29 cellular contexts compared by ENCODE assay signal in genomic region chr6:149385998-149386646, GRCh38. TPM values are rescaled to one million over a fixed set of nuclear protein-coding genes. Genes with fewer than 3 reads are reported as not detected.
A peak's percentile ranks its signal among the peaks of the same experiment; 100 is the strongest.
DNase-seq lines count a peak whose midpoint lies in the region; ATAC-seq lines count a peak whose summit lies in the region.
"Had no signal": no experiment of that assay in that cellular context is flagged by ENCODE, and none has a peak within 500 bp of the region (broad histone marks: within the 10 kb centered on the region; RNA-seq: fewer than 3 reads in every experiment).

No MANE protein-coding gene starts in this region.

- peak; percentile 69 for ATAC-seq in T-helper 17 cell
- ATAC-seq in central memory CD8-positive, alpha-beta T cell (replicated peaks; ENCODE audit: extremely low read depth, poor library complexity, severe bottlenecking): peak; percentile 78
- no peak for ATAC-seq in stimulated activated naive B cell treated with anti-CD40 and anti-IgM and Interleukin-4, amounts not matched to agents 10 μg/mL and 1 μg/mL and 100 μg/mL, for 72 hours (replicated peaks)
- ATAC-seq: GM23338, lower lobe of right lung, upper lobe of right lung had no signal

- peaks cover 73% of the 10 kb centered on the region for H3K4me1 Mint-ChIP-seq in activated naive CD8-positive, alpha-beta T cell (ENCODE audit: low read depth)
- peaks cover 36% of the 10 kb centered on the region for H3K4me1 Mint-ChIP-seq in activated naive CD8-positive, alpha-beta T cell treated with anti-CD3 and anti-CD28 coated beads for 36 hours
- H3K4me1 Mint-ChIP-seq in T-helper 17 cell: peaks cover 21% of the 10 kb centered on the region
- peaks cover 41% of the 10 kb centered on the region for H3K4me1 Mint-ChIP-seq in central memory CD8-positive, alpha-beta T cell
- H3K4me1 Mint-ChIP-seq in stimulated activated naive B cell treated with anti-CD40 and anti-IgM and Interleukin-4, amounts not matched to agents 10 μg/mL and 1 μg/mL and 100 μg/mL, for 72 hours: peaks cover 14 to 56% of the 10 kb centered on the region in 2 donors
- H3K4me1 Mint-ChIP-seq: GM23338, nephron progenitor cell had no signal

- peaks cover 8% of the 10 kb centered on the region for H3K9me3 ChIP-seq in T-helper 17 cell (ENCODE audit: control insufficient read depth, low read length, poor library complexity, severe bottlenecking)
- H3K9me3 ChIP-seq: lower lobe of right lung, mucosa of descending colon, ovary, upper lobe of right lung had no signal

- peak overlapping the region; percentile 25 for H3K4me3 Mint-ChIP-seq in activated naive CD8-positive, alpha-beta T cell
- no peak overlapping the region for H3K4me3 Mint-ChIP-seq in activated naive CD8-positive, alpha-beta T cell treated with anti-CD3 and anti-CD28 coated beads for 36 hours
- H3K4me3 Mint-ChIP-seq in T-helper 17 cell: no peak overlapping the region
- H3K4me3 Mint-ChIP-seq in central memory CD8-positive, alpha-beta T cell: no peak overlapping the region
- peak overlapping the region in 1 of 2 donors; percentile 37 for H3K4me3 Mint-ChIP-seq in stimulated activated naive B cell treated with anti-CD40 and anti-IgM and Interleukin-4, amounts not matched to agents 10 μg/mL and 1 μg/mL and 100 μg/mL, for 72 hours
- H3K4me3 Mint-ChIP-seq: CD14-positive monocyte, GM23338, HFFc6, nephron progenitor cell had no signal

- no peak for DNase-seq in activated naive CD8-positive, alpha-beta T cell treated with anti-CD3 and anti-CD28 coated beads for 36 hours
- DNase-seq in T-helper 17 cell (no peak), foreskin melanocyte (no peak), NOMO-1 treated with DMSO at 0.1 percent for 48 hours (lab: John Stamatoyannopoulos, UW; ENCODE audit: unreplicated experiment) (no peak)
- no peak for DNase-seq in central memory CD8-positive, alpha-beta T cell (ENCODE audit: low spot score in 2 of 2)
- DNase-seq in stimulated activated naive B cell treated with anti-CD40 and anti-IgM and Interleukin-4, amounts not matched to agents 10 μg/mL and 1 μg/mL and 100 μg/mL, for 72 hours: no peak
- DNase-seq: activated CD4-positive, CD25-positive, alpha-beta regulatory T cell treated with anti-CD3 and anti-CD28 coated beads, Interleukin-2, amount 50 U/mL, for 72 hours; activated effector memory CD4-positive, alpha-beta T cell treated with anti-CD3 and anti-CD28 coated beads, Interleukin-2, amount 50 U/mL, for 16 hours; amniotic stem cell; effector CD4-positive, alpha-beta T cell; erythroblast; head of caudate nucleus; HFFc6; Karpas-422; kidney glomerular epithelial cell; lower lobe of right lung; mucosa of descending colon; NCI-H146; NCI-H2107; NCI-H748 treated with DMSO at 0.1 percent for 48 hours; nephron progenitor cell; ovary; SJCRH30; stimulated activated CD4-positive, alpha-beta T cell treated with anti-CD3 and anti-CD28 coated beads, Interleukin-1b, Interleukin-23, amount 100 ng/mL, for 48 hours; substantia nigra; upper lobe of right lung had no signal

- H3K36me3 Mint-ChIP-seq in activated naive CD8-positive, alpha-beta T cell: peaks cover 37% of the 10 kb centered on the region
- H3K36me3 Mint-ChIP-seq in activated naive CD8-positive, alpha-beta T cell treated with anti-CD3 and anti-CD28 coated beads for 36 hours: peaks cover 79% of the 10 kb centered on the region
- H3K36me3 Mint-ChIP-seq in T-helper 17 cell (ENCODE audit: low read depth): peaks cover 12% of the 10 kb centered on the region
- peaks cover 32% of the 10 kb centered on the region for H3K36me3 Mint-ChIP-seq in central memory CD8-positive, alpha-beta T cell (ENCODE audit: insufficient read depth)
- peaks cover 35 to 59% of the 10 kb centered on the region in 2 donors for H3K36me3 Mint-ChIP-seq in stimulated activated naive B cell treated with anti-CD40 and anti-IgM and Interleukin-4, amounts not matched to agents 10 μg/mL and 1 μg/mL and 100 μg/mL, for 72 hours

- H3K9me3 Mint-ChIP-seq in activated naive CD8-positive, alpha-beta T cell (ENCODE audit: low read depth): peaks cover 14% of the 10 kb centered on the region
- H3K9me3 Mint-ChIP-seq in activated naive CD8-positive, alpha-beta T cell treated with anti-CD3 and anti-CD28 coated beads for 36 hours: peaks cover 15% of the 10 kb centered on the region
- peaks cover 10% of the 10 kb centered on the region for H3K9me3 Mint-ChIP-seq in central memory CD8-positive, alpha-beta T cell
- H3K9me3 Mint-ChIP-seq in stimulated activated naive B cell treated with anti-CD40 and anti-IgM and Interleukin-4, amounts not matched to agents 10 μg/mL and 1 μg/mL and 100 μg/mL, for 72 hours: peaks cover 8 to 13% of the 10 kb centered on the region in 2 donors
- H3K9me3 Mint-ChIP-seq: GM23338 had no signal

- H3K27me3 Mint-ChIP-seq in activated naive CD8-positive, alpha-beta T cell: no peaks in the 10 kb centered on the region
- no peaks in the 10 kb centered on the region for H3K27me3 Mint-ChIP-seq in activated naive CD8-positive, alpha-beta T cell treated with anti-CD3 and anti-CD28 coated beads for 36 hours
- no peaks in the 10 kb centered on the region for H3K27me3 Mint-ChIP-seq in T-helper 17 cell
- no peaks in the 10 kb centered on the region for H3K27me3 Mint-ChIP-seq in central memory CD8-positive, alpha-beta T cell
- no peaks in the 10 kb centered on the region for H3K27me3 Mint-ChIP-seq in stimulated activated naive B cell treated with anti-CD40 and anti-IgM and Interleukin-4, amounts not matched to agents 10 μg/mL and 1 μg/mL and 100 μg/mL, for 72 hours

- H3K27ac Mint-ChIP-seq in activated naive CD8-positive, alpha-beta T cell: peak overlapping the region; percentile 38
- H3K27ac Mint-ChIP-seq in activated naive CD8-positive, alpha-beta T cell treated with anti-CD3 and anti-CD28 coated beads for 36 hours: no peak overlapping the region
- H3K27ac Mint-ChIP-seq in T-helper 17 cell: no peak overlapping the region
- H3K27ac Mint-ChIP-seq in central memory CD8-positive, alpha-beta T cell (ENCODE audit: low read depth): peak overlapping the region; percentile 2
- peak overlapping the region; percentile 20 for H3K27ac Mint-ChIP-seq in stimulated activated naive B cell treated with anti-CD40 and anti-IgM and Interleukin-4, amounts not matched to agents 10 μg/mL and 1 μg/mL and 100 μg/mL, for 72 hours
- H3K27ac Mint-ChIP-seq: GM23338, HFFc6, nephron progenitor cell had no signal

RNA-seq across cellular contexts. Expression of gene SUMO4, which starts 13.9 kb away (rescaled TPM):
- 1 to 10 TPM; 2.3 to 2.6 TPM for total RNA-seq in activated naive CD8-positive, alpha-beta T cell treated with anti-CD3 and anti-CD28 coated beads for 36 hours
- 10 to 100 TPM in 1 of 2 donors, 1 to 10 TPM in 1; 9.0 to 11.4 TPM for total RNA-seq in T-helper 17 cell

Comparison
In these comparisons a context has a peak if more than half of its experiments do, and no peak if none do; other contexts are left out.
1. H3K27ac Mint-ChIP-seq: peak in activated naive CD8-positive, alpha-beta T cell (single experiment), central memory CD8-positive, alpha-beta T cell (single experiment) and stimulated activated naive B cell treated with anti-CD40 and anti-IgM and Interleukin-4, amounts not matched to agents 10 μg/mL and 1 μg/mL and 100 μg/mL, for 72 hours (single experiment); none in activated naive CD8-positive, alpha-beta T cell treated with anti-CD3 and anti-CD28 coated beads for 36 hours (single experiment) and T-helper 17 cell (single experiment).
2. ATAC-seq: peak in T-helper 17 cell (single experiment) and central memory CD8-positive, alpha-beta T cell (single experiment); none in stimulated activated naive B cell treated with anti-CD40 and anti-IgM and Interleukin-4, amounts not matched to agents 10 μg/mL and 1 μg/mL and 100 μg/mL, for 72 hours (0 of 2).